ENCODE assay signal across 11 cellular contexts in genomic region chr7:150432915-150433892, GRCh38. TPM values are rescaled to one million over a fixed set of nuclear protein-coding genes. Genes with fewer than 3 reads are reported as not detected.
DNase-seq lines count a peak whose midpoint lies in the region; ATAC-seq, FAIRE-seq and TF ChIP-seq lines count a peak whose summit lies in the region.
"Had no signal": no experiment of that assay in that cellular context is flagged by ENCODE, and none has a peak within 500 bp of the region (broad histone marks: within the 10 kb centered on the region; RNA-seq: fewer than 3 reads in every experiment).

No MANE protein-coding gene starts in this region.

- H3K36me3 Mint-ChIP-seq in activated CD4-positive, alpha-beta memory T cell treated with anti-CD3 and anti-CD28 coated beads, Interleukin-2, amount 10 ng/mL, durations not matched to agents 7 days and 5 days (ENCODE audit: low read depth), result no peaks in the 10 kb centered on the region
- no peaks in the 10 kb centered on the region for H3K36me3 Mint-ChIP-seq in GM23338 (ENCODE audit: low read depth)

- H3K27me3 ChIP-seq in pancreas, result no peaks in the 10 kb centered on the region
- no peaks in the 10 kb centered on the region for H3K27me3 ChIP-seq in WERI-Rb-1 (ENCODE audit: insufficient read depth, low read depth, severe bottlenecking)
- H3K27me3 ChIP-seq in GM23338 (ENCODE audit: insufficient read depth), result no peaks in the 10 kb centered on the region

- H3F3A ChIP-seq in GM23338 (replicated peaks; ENCODE audit: low read depth), result no peaks in the 10 kb centered on the region

- CTCF ChIA-PET in activated CD4-positive, alpha-beta memory T cell treated with anti-CD3 and anti-CD28 coated beads, Interleukin-2, amount 10 ng/mL, durations not matched to agents 7 days and 5 days (lab: Charles Lee), result interaction anchor here (0.7 to 2.0 kb wide), 7 partner anchors 12 to 322 kb away, joined by 3 to 7 read pairs (median 4); no protein-coding TSS in a partner anchor

- no peak for TF ChIP-seq CTCF in pancreas (IDR thresholded peaks at IDR 0.05)
- no peak for TF ChIP-seq CTCF in WERI-Rb-1 (IDR thresholded peaks at IDR 0.05; ENCODE audit: low read depth, low read length)
- no peak for TF ChIP-seq CTCF in GM23338 (conservative IDR thresholded peaks at IDR 0.05; ENCODE audit: low read depth in 2 of 2)

- peaks cover 2% of the 10 kb centered on the region for H3K27me3 Mint-ChIP-seq in activated CD4-positive, alpha-beta memory T cell treated with anti-CD3 and anti-CD28 coated beads, Interleukin-2, amount 10 ng/mL, durations not matched to agents 7 days and 5 days
- H3K27me3 Mint-ChIP-seq in GM23338 (ENCODE audit: insufficient read depth, low read depth, poor library complexity), result peaks cover 9% of the 10 kb centered on the region

- H3K9me2 ChIP-seq in GM23338 (ENCODE audit: insufficient read depth), result 0 out of 2 replicates have a peak, but pooled peaks cover 4% of the 10 kb centered on the region

- FAIRE-seq in pancreas (lab: Jason Lieb, UNC), result no peak
- FAIRE-seq: H1 had no signal

- no peak overlapping the region for H3K27ac ChIP-seq in pancreas
- H3K27ac ChIP-seq in WERI-Rb-1, result no peak overlapping the region
- no peak overlapping the region for H3K27ac ChIP-seq in GM23338 (ENCODE audit: low read depth)

- peak; percentile 30 for ATAC-seq in HG02678 (IDR thresholded peaks at IDR 0.05; ENCODE audit: unreplicated experiment)
- peak in 3 of 4 donors; percentile 14 to 51 (median 29) for ATAC-seq in pancreas
- ATAC-seq in GM23338, result no peak

- no peak overlapping the region for H3K4me2 ChIP-seq in GM23338

- H3K4me1 ChIP-seq in pancreas (no peaks in the 10 kb centered on the region), GM23338 (ENCODE audit: insufficient read depth) (0 out of 2 replicates have a peak, but pooled peaks cover 9% of the 10 kb centered on the region)

- POLR2A ChIA-PET in activated CD4-positive, alpha-beta memory T cell treated with anti-CD3 and anti-CD28 coated beads, Interleukin-2, amount 10 ng/mL, durations not matched to agents 7 days and 5 days (lab: Charles Lee), result interaction anchor here (0.6 to 2.1 kb wide), 2 partner anchors 27 to 75 kb away, joined by 3 to 7 read pairs; a partner anchor contains a TSS

- H3K4me1 Mint-ChIP-seq in activated CD4-positive, alpha-beta memory T cell treated with anti-CD3 and anti-CD28 coated beads, Interleukin-2, amount 10 ng/mL, durations not matched to agents 7 days and 5 days, result peaks cover 52% of the 10 kb centered on the region
- peaks cover 14% of the 10 kb centered on the region for H3K4me1 Mint-ChIP-seq in GM23338

- WGBS in pancreas, 2 donors, result 53 to 59% methylated on average over 14 of the region's 14 CpGs

- no peaks in the 10 kb centered on the region for H3K79me2 ChIP-seq in GM23338 (replicated peaks; ENCODE audit: insufficient read depth)

- H3K9me3 ChIP-seq in pancreas (no peaks in the 10 kb centered on the region), WERI-Rb-1 (ENCODE audit: severe bottlenecking) (no peaks in the 10 kb centered on the region)

- H3K4me3 Mint-ChIP-seq in activated CD4-positive, alpha-beta memory T cell treated with anti-CD3 and anti-CD28 coated beads, Interleukin-2, amount 10 ng/mL, durations not matched to agents 7 days and 5 days, result peak overlapping the region; percentile 66
- H3K4me3 Mint-ChIP-seq in GM23338, result no peak overlapping the region
- H3K4me3 Mint-ChIP-seq: neural crest cell had no signal

- DNase-seq in SIG-M5 treated with dmso at 0.1 percent for 504 hours (lab: John Stamatoyannopoulos, UW; ENCODE audit: unreplicated experiment), result peak; percentile 43
- no peak for DNase-seq in SIG-M5 (lab: John Stamatoyannopoulos, UW)
- DNase-seq in activated CD4-positive, alpha-beta memory T cell treated with anti-CD3 and anti-CD28 coated beads, Interleukin-2, amount 10 ng/mL, durations not matched to agents 7 days and 5 days, result no peak
- DNase-seq in pancreas, result no peak
- no peak for DNase-seq in posterior vena cava (ENCODE audit: low spot score)
- DNase-seq in WERI-Rb-1, result no peak
- DNase-seq in GM23338 (ENCODE audit: low spot score), result no peak

- no peaks in the 10 kb centered on the region for H3K9me3 Mint-ChIP-seq in activated CD4-positive, alpha-beta memory T cell treated with anti-CD3 and anti-CD28 coated beads, Interleukin-2, amount 10 ng/mL, durations not matched to agents 7 days and 5 days
- no peaks in the 10 kb centered on the region for H3K9me3 Mint-ChIP-seq in GM23338

- intact Hi-C loops in pancreas (cut with DNase I), result no loop called here
- intact Hi-C loops in posterior vena cava (cut with DNase I), result no loop called here

- no peaks in the 10 kb centered on the region for H4K20me1 ChIP-seq in GM23338 (replicated peaks; ENCODE audit: insufficient read depth)

- H3K27ac Mint-ChIP-seq in activated CD4-positive, alpha-beta memory T cell treated with anti-CD3 and anti-CD28 coated beads, Interleukin-2, amount 10 ng/mL, durations not matched to agents 7 days and 5 days, result peak overlapping the region; percentile 47
- no peak overlapping the region for H3K27ac Mint-ChIP-seq in GM23338

- H3K4me3 ChIP-seq in pancreas, result no peak overlapping the region
- H3K4me3 ChIP-seq in WERI-Rb-1 (ENCODE audit: low read depth, low read length), result no peak overlapping the region
- H3K4me3 ChIP-seq in GM23338, result no peak overlapping the region

- no peaks in the 10 kb centered on the region for H3K36me3 ChIP-seq in pancreas
- H3K36me3 ChIP-seq in WERI-Rb-1, result no peaks in the 10 kb centered on the region
- no peaks in the 10 kb centered on the region for H3K36me3 ChIP-seq in GM23338 (ENCODE audit: insufficient read depth)

- no peak overlapping the region for H2AFZ ChIP-seq in GM23338

TF ChIP-seq in GM23338, 12 proteins besides CTCF, POLR2A, EP300 and RAD21 (continues in another document):
- no peak for TF ChIP-seq ZNF114 (CRISPR knock-in tag; IDR thresholded peaks at IDR 0.05)
- no peak for TF ChIP-seq CREB1 (CRISPR knock-in tag; IDR thresholded peaks at IDR 0.05; ENCODE audit: low read depth)
- no peak for TF ChIP-seq REST (IDR thresholded peaks at IDR 0.05; ENCODE audit: unreplicated experiment)
- no peak for TF ChIP-seq EZH2 (IDR thresholded peaks at IDR 0.05; ENCODE audit: low read depth, unreplicated experiment)
- no peak for TF ChIP-seq JUNB (IDR thresholded peaks at IDR 0.05; ENCODE audit: unreplicated experiment)

RNA-seq across cellular contexts. Expression of gene GIMAP8, which starts 17.2 kb away (rescaled TPM):
- total RNA-seq in activated CD4-positive, alpha-beta memory T cell treated with anti-CD3 and anti-CD28 coated beads, Interleukin-2, amount 10 ng/mL, durations not matched to agents 7 days and 5 days, result 10 to 100 TPM; 25.1 to 26.4 TPM
- total RNA-seq in pancreas (1 to 10 TPM in 5 of 6 donors, under 1 TPM in 1; 0.75 to 5.9 (median 1.8) TPM), posterior vena cava (10 to 100 TPM; 12.9 to 15.4 TPM)
- polyA plus RNA-seq in pancreas (1 to 10 TPM; 2.2 to 3.1 TPM), GM23338 (2016; fragmentation: Nextera tagmentation; extraction: Ambion mirVana) (0.06 TPM in 1 of 2 replicates, not detected in the other)
- total RNA-seq in GM23338 (2014; rRNA removed; shearing (Covaris generic)), result not detected in 2 replicates
- total RNA-seq: epithelial cell of proximal tubule, H1, neural crest cell had no signal
- polyA plus RNA-seq: H1 had no signal

RNA-seq across cellular contexts. Expression of gene ZNF775, which starts 54.1 kb away (rescaled TPM):
- total RNA-seq in activated CD4-positive, alpha-beta memory T cell treated with anti-CD3 and anti-CD28 coated beads, Interleukin-2, amount 10 ng/mL, durations not matched to agents 7 days and 5 days, result 1 to 10 TPM; 6.4 to 7.1 TPM
- total RNA-seq in pancreas (1 to 10 TPM; 2.0 to 3.9 (median 2.8) TPM), posterior vena cava (1 to 10 TPM; 4.6 to 5.0 TPM)
- polyA plus RNA-seq in pancreas (1 to 10 TPM; 3.2 to 7.4 TPM), GM23338 (2016; fragmentation: Nextera tagmentation; extraction: Ambion mirVana) (4.5 and 6.7 TPM in 2 replicates)
- 35.2 and 38.2 TPM in 2 replicates for total RNA-seq in GM23338 (2014; rRNA removed; shearing (Covaris generic))
